ENCODE assay signal across 15 cellular contexts in genomic region chr14:95063391-95063790, GRCh38.
DNase-seq lines count a peak whose midpoint lies in the region; ATAC-seq and TF ChIP-seq lines count a peak whose summit lies in the region.
"Had no signal": no experiment of that assay in that cellular context is flagged by ENCODE, and none has a peak within 500 bp of the region (broad histone marks: within the 10 kb centered on the region; RNA-seq: fewer than 3 reads in every experiment).

No MANE protein-coding gene starts in this region.

- H3K14ac ChIP-seq in neuronal stem cell (ENCODE audit: low read length), result no peak overlapping the region

- in situ Hi-C loops in KBM-7 (cut with MboI; ENCODE audit: low pct_unique_long_range_greater_than_20kb, low sequenced_read_pairs), result no loop called here

- H2AK5ac ChIP-seq in neuronal stem cell (ENCODE audit: low read depth, low read length), result no peak overlapping the region

- no peaks in the 10 kb centered on the region for H3K27me3 ChIP-seq in neuronal stem cell (ENCODE audit: control insufficient read depth in 3 of 3, insufficient read depth in 3 of 3, low read depth in 1 of 3, low read length in 3 of 3)

- H3K9ac ChIP-seq in neuronal stem cell (ENCODE audit: low read depth, low read length, poor library complexity), result no peak overlapping the region

- intact Hi-C loops in head of caudate nucleus (cut with DNase I), result no loop called here

- no peaks in the 10 kb centered on the region for H3K79me1 ChIP-seq in neuronal stem cell (ENCODE audit: low read depth, low read length)

- no peaks in the 10 kb centered on the region for H3K9me3 ChIP-seq in HEK293 (ENCODE audit: control insufficient read depth, insufficient read depth, low read depth, low read length)
- no peaks in the 10 kb centered on the region for H3K9me3 ChIP-seq in neuronal stem cell (replicated peaks in 1 of 2; ENCODE audit: control insufficient read depth in 2 of 2, insufficient read depth in 1 of 2, low read depth in 1 of 2, low read length in 2 of 2)
- H3K9me3 ChIP-seq: Caco-2, HAP-1 had no signal

- no peak overlapping the region for H3K18ac ChIP-seq in neuronal stem cell (ENCODE audit: low read length)

- H3K4me1 ChIP-seq in HEK293 (ENCODE audit: control insufficient read depth, insufficient read depth, low read length) (no peaks in the 10 kb centered on the region), neuronal stem cell (ENCODE audit: control insufficient read depth in 2 of 2, insufficient read depth in 1 of 2, low read depth in 1 of 2, low read length in 2 of 2) (peaks cover 0 to 3% of the 10 kb centered on the region in 2 donors)
- H3K4me1 ChIP-seq: Caco-2, HAP-1 had no signal

- ATAC-seq in activated naive CD4-positive, alpha-beta T cell treated with anti-CD3 and anti-CD28 coated beads, Interleukin-2, amount 50 U/mL, for 72 hours, result no peak

- no peak overlapping the region for H4K8ac ChIP-seq in neuronal stem cell (ENCODE audit: low read depth, low read length)

- H3K4me3 ChIP-seq in HEK293 (ENCODE audit: low read depth, low read length) (no peak overlapping the region), neuronal stem cell (ENCODE audit: low read length in 2 of 2) (no peak overlapping the region)
- H3K4me3 ChIP-seq: HAP-1 had no signal

- H3K27ac ChIP-seq in HEK293 (ENCODE audit: extremely low read depth, low read depth, low read length) (no peak overlapping the region), neuronal stem cell (replicated peaks; ENCODE audit: low read length) (no peak overlapping the region)
- H3K27ac ChIP-seq: C4-2B, HL-60 had no signal

- H2BK15ac ChIP-seq in neuronal stem cell (ENCODE audit: low read length), result no peak overlapping the region

- DNase-seq in Ammon's horn (ENCODE audit: low spot score) (peak; percentile 17), head of caudate nucleus (peak in 22 of 42 donors; percentile 3 to 77 (median 40)), neuronal stem cell (ENCODE audit: low spot score) (no peak), occipital lobe (lab: John Stamatoyannopoulos, UW) (no peak), KBM-7 (no peak), NCI-H1930 (lab: John Stamatoyannopoulos, UW) (no peak)
- no peak for DNase-seq in activated naive CD4-positive, alpha-beta T cell treated with anti-CD3 and anti-CD28 coated beads, Interleukin-2, amount 50 U/mL, for 72 hours (ENCODE audit: low spot score in 2 of 2)
- DNase-seq: ACHN; Caco-2; CD4-positive, alpha-beta T cell; IMR-90 had no signal

- POLR2A ChIA-PET in HEK293 (lab: Yijun Ruan, JAX), result no interaction called here

- WGBS in neuronal stem cell (ENCODE audit: extremely low coverage in 2 of 2, insufficient read length in 2 of 2, insufficient replicate concordance in 1 of 2), 2 donors, result no CpG with 5 or more reads among the region's 5 CpGs

- no peak overlapping the region for H4K91ac ChIP-seq in neuronal stem cell (ENCODE audit: low read depth, low read length, poor library complexity)

- H3K23ac ChIP-seq in neuronal stem cell (ENCODE audit: low read depth, low read length, poor library complexity), result no peak overlapping the region

- CTCF ChIA-PET in HEK293 (lab: Yijun Ruan, JAX), result no interaction called here

- H3K36me3 ChIP-seq in HEK293 (ENCODE audit: control insufficient read depth in 2 of 2, insufficient read depth in 1 of 2, low read length in 2 of 2), result no peaks in the 10 kb centered on the region
- H3K36me3 ChIP-seq in neuronal stem cell (replicated peaks in 1 of 2; ENCODE audit: control insufficient read depth in 2 of 2, insufficient read depth in 2 of 2, low read length in 2 of 2), result no peaks in the 10 kb centered on the region
- H3K36me3 ChIP-seq: HAP-1 had no signal

- no peak overlapping the region for H3K27ac Mint-ChIP-seq in activated naive CD4-positive, alpha-beta T cell treated with anti-CD3 and anti-CD28 coated beads, Interleukin-2, amount 50 U/mL, for 72 hours
- H3K27ac Mint-ChIP-seq: CD4-positive, alpha-beta T cell had no signal

- no peak for TF ChIP-seq CTCF in HEK293 (tag by site-specific recombination; IDR thresholded peaks at IDR 0.05)

- H2BK120ac ChIP-seq in neuronal stem cell (ENCODE audit: low read depth, low read length), result no peak overlapping the region

- H3K36me3 Mint-ChIP-seq in activated naive CD4-positive, alpha-beta T cell treated with anti-CD3 and anti-CD28 coated beads, Interleukin-2, amount 50 U/mL, for 72 hours, result no peaks in the 10 kb centered on the region

- H3K9me3 Mint-ChIP-seq in activated naive CD4-positive, alpha-beta T cell treated with anti-CD3 and anti-CD28 coated beads, Interleukin-2, amount 50 U/mL, for 72 hours, result no peaks in the 10 kb centered on the region
- H3K9me3 Mint-ChIP-seq: CD4-positive, alpha-beta T cell had no signal

- H2BK12ac ChIP-seq in neuronal stem cell (ENCODE audit: low read length), result no peak overlapping the region

- H2AFZ ChIP-seq in neuronal stem cell (ENCODE audit: low read length), result peak overlapping the region; percentile 15

- no peak overlapping the region for H2BK5ac ChIP-seq in neuronal stem cell (ENCODE audit: low read length)

- no peak overlapping the region for H3K4me2 ChIP-seq in neuronal stem cell (ENCODE audit: insufficient read depth, low read length, poor library complexity, severe bottlenecking)

- H3K4ac ChIP-seq in neuronal stem cell (ENCODE audit: low read length), result no peak overlapping the region

TF ChIP-seq in HEK293, 187 proteins besides CTCF, POLR2A, EP300 and RAD21:
- no peak for TF ChIP-seq ZNF148 (tag by site-specific recombination; IDR thresholded peaks at IDR 0.05; ENCODE audit: borderline replicate concordance)
- TF ChIP-seq EGR2 (tag by site-specific recombination; IDR thresholded peaks at IDR 0.05; ENCODE audit: low read depth), result 0 out of 2 replicates have a peak, but pooled peaks have one; percentile 4
- no peak for TF ChIP-seq SP7 (tag by site-specific recombination; IDR thresholded peaks at IDR 0.05)
- TF ChIP-seq ZXDB (tag by site-specific recombination; IDR thresholded peaks at IDR 0.05), result no peak
- TF ChIP-seq ATF2 (tag by site-specific recombination; IDR thresholded peaks at IDR 0.05; ENCODE audit: low read depth), result no peak
- TF ChIP-seq KLF10 (tag by site-specific recombination; IDR thresholded peaks at IDR 0.05), result no peak
- TF ChIP-seq BCL11A (tag by site-specific recombination; IDR thresholded peaks at IDR 0.05; ENCODE audit: low read depth), result no peak
- TF ChIP-seq ZNF37A (tag by site-specific recombination; IDR thresholded peaks at IDR 0.05), result peak; percentile 94
- TF ChIP-seq ZBTB8A (tag by site-specific recombination; IDR thresholded peaks at IDR 0.05), result no peak
- no peak for TF ChIP-seq ZNF514 (tag by site-specific recombination; IDR thresholded peaks at IDR 0.05)
- no peak for TF ChIP-seq ZNF175 (tag by site-specific recombination; IDR thresholded peaks at IDR 0.05)
- no peak for TF ChIP-seq ZNF324 (tag by site-specific recombination; IDR thresholded peaks at IDR 0.05)
- TF ChIP-seq GLIS2 (tag by site-specific recombination; IDR thresholded peaks at IDR 0.05), result no peak

Comparison
In these comparisons a context has a peak if more than half of its experiments do, and no peak if none do; other contexts are left out.
1. DNase-seq: peak in Ammon's horn (single experiment) and head of caudate nucleus (22 of 42); none in neuronal stem cell (single experiment), occipital lobe (single experiment), KBM-7 (single experiment), activated naive CD4-positive, alpha-beta T cell treated with anti-CD3 and anti-CD28 coated beads, Interleukin-2, amount 50 U/mL, for 72 hours (0 of 2) and NCI-H1930 (0 of 2).